ENCODE assay signal across 10 cellular contexts in genomic region chr6:87714093-87714809, GRCh38. TPM values are rescaled to one million over a fixed set of nuclear protein-coding genes. Genes with fewer than 3 reads are reported as not detected.
DNase-seq lines count a peak whose midpoint lies in the region; ATAC-seq and TF ChIP-seq lines count a peak whose summit lies in the region.
"Had no signal": no experiment of that assay in that cellular context is flagged by ENCODE, and none has a peak within 500 bp of the region (broad histone marks: within the 10 kb centered on the region; RNA-seq: fewer than 3 reads in every experiment).

No MANE protein-coding gene starts in this region.

- no peak overlapping the region for H3K4me3 Mint-ChIP-seq in naive thymus-derived CD8-positive, alpha-beta T cell
- no peak overlapping the region for H3K4me3 Mint-ChIP-seq in CD4-positive, alpha-beta T cell

- H3K36me3 ChIP-seq in Panc1 (ENCODE audit: control insufficient read depth, insufficient read depth, low read length): no peaks in the 10 kb centered on the region
- H3K36me3 ChIP-seq in heart left ventricle: no peaks in the 10 kb centered on the region
- H3K36me3 ChIP-seq: transverse colon had no signal

- intact Hi-C loops in Panc1 (cut with micrococcal nuclease; ENCODE audit: unreplicated experiment) (no loop called here), heart left ventricle (cut with DNase I) (no loop called here)
- intact Hi-C loops in CD4-positive, alpha-beta T cell (cut with DNase I, micrococcal nuclease): no loop called here

- WGBS in heart left ventricle, 4 donors: 72 to 84% (median 82%) methylated on average over 2 of the region's 2 CpGs

- TF ChIP-seq POLR2A in heart left ventricle (IDR thresholded peaks at IDR 0.05): no peak

- in situ Hi-C loops in Panc1 (cut with HindIII; ENCODE audit: low pct_unique_long_range_greater_than_20kb, low sequenced_read_pairs): no loop called here

- no TSS peak for BruUV-seq in Panc1 (replicated peaks; lab: Mats Ljungman, UMichigan)

- H3K27me3 ChIP-seq in Panc1 (ENCODE audit: control insufficient read depth, insufficient read depth, low read length) (no peaks in the 10 kb centered on the region), heart left ventricle (no peaks in the 10 kb centered on the region)
- no peaks in the 10 kb centered on the region for H3K27me3 ChIP-seq in CD4-positive, alpha-beta T cell (ENCODE audit: control insufficient read depth, insufficient read depth, low read length)
- H3K27me3 ChIP-seq: transverse colon had no signal

- POLR2A ChIA-PET in Panc1 (lab: Charles Lee): interaction anchor here (0.6 kb wide), 1 partner anchor 15 kb away, joined by 3 read pairs; no protein-coding TSS in a partner anchor
- POLR2A ChIA-PET in naive thymus-derived CD8-positive, alpha-beta T cell (lab: Charles Lee): no interaction called here
- POLR2A ChIA-PET in CD4-positive, alpha-beta T cell (lab: Charles Lee): interaction anchor here (0.6 kb wide), 1 partner anchor 20 kb away, joined by 3 read pairs; no protein-coding TSS in a partner anchor

- peak overlapping the region in 1 of 10 donors; percentile 22 for H3K27ac Mint-ChIP-seq in naive thymus-derived CD8-positive, alpha-beta T cell
- H3K27ac Mint-ChIP-seq in CD4-positive, alpha-beta T cell: no peak overlapping the region

- ATAC-seq in GM21723 (IDR thresholded peaks at IDR 0.05; ENCODE audit: unreplicated experiment): peak; percentile 55
- ATAC-seq in Panc1: peak; percentile 80
- ATAC-seq in naive thymus-derived CD8-positive, alpha-beta T cell: no peak
- ATAC-seq in heart left ventricle: no peak
- no peak for ATAC-seq in CD4-positive, alpha-beta T cell (ENCODE audit: poor library complexity)

- H3K4me1 Mint-ChIP-seq in naive thymus-derived CD8-positive, alpha-beta T cell: peaks cover 0 to 17% (median 3%) of the 10 kb centered on the region in 4 donors
- no peaks in the 10 kb centered on the region for H3K4me1 Mint-ChIP-seq in CD4-positive, alpha-beta T cell (ENCODE audit: low read depth)

- TF ChIP-seq CTCF in Panc1 (IDR thresholded peaks at IDR 0.05) (no peak), fibroblast of the aortic adventitia (IDR thresholded peaks at IDR 0.05; ENCODE audit: insufficient read depth, low read length) (no peak), heart left ventricle (IDR thresholded peaks at IDR 0.05) (no peak)
- TF ChIP-seq CTCF in CD4-positive, alpha-beta T cell (IDR thresholded peaks at IDR 0.05): no peak

- no peaks in the 10 kb centered on the region for H3K4me1 ChIP-seq in Panc1 (ENCODE audit: control insufficient read depth, insufficient read depth, low read length)
- H3K4me1 ChIP-seq in heart left ventricle: peaks cover 0 to 24% (median 0%) of the 10 kb centered on the region in 12 donors

- no peaks in the 10 kb centered on the region for H3K36me3 Mint-ChIP-seq in naive thymus-derived CD8-positive, alpha-beta T cell
- H3K36me3 Mint-ChIP-seq in CD4-positive, alpha-beta T cell (ENCODE audit: low read depth): no peaks in the 10 kb centered on the region

- H3K27me3 Mint-ChIP-seq in naive thymus-derived CD8-positive, alpha-beta T cell: peaks cover 0 to 3% (median 0%) of the 10 kb centered on the region in 5 donors
- H3K27me3 Mint-ChIP-seq in CD4-positive, alpha-beta T cell: no peaks in the 10 kb centered on the region

- H3K4me3 ChIP-seq in Panc1 (ENCODE audit: low read depth in 2 of 2, low read length in 2 of 2): no peak overlapping the region
- H3K4me3 ChIP-seq in fibroblast of the aortic adventitia (ENCODE audit: low read depth, low read length): no peak overlapping the region
- H3K4me3 ChIP-seq in heart left ventricle: no peak overlapping the region
- H3K4me3 ChIP-seq: transverse colon had no signal

- H3K27ac ChIP-seq in Panc1 (ENCODE audit: low read length) (no peak overlapping the region), heart left ventricle (no peak overlapping the region)
- no peak overlapping the region for H3K27ac ChIP-seq in CD4-positive, alpha-beta T cell (ENCODE audit: low read depth, low read length)
- H3K27ac ChIP-seq: transverse colon had no signal

- DNase-seq in EH (ENCODE audit: low read depth) (peak; percentile 83), Panc1 (ENCODE audit: low read depth, low spot score) (no peak), fibroblast of the aortic adventitia (ENCODE audit: low read depth) (peak; percentile 79), heart left ventricle (no peak)
- DNase-seq in naive thymus-derived CD8-positive, alpha-beta T cell: no peak
- DNase-seq in CD4-positive, alpha-beta T cell: no peak
- no peak for DNase-seq in stimulated activated CD4-positive, alpha-beta T cell treated with anti-CD3 and anti-CD28 coated beads, Interleukin-4, amount 100 ng/mL, for 4 hours
- DNase-seq: NCI-H446 treated with DMSO at 0.1 percent for 48 hours, transverse colon had no signal

- CTCF ChIA-PET in Panc1 (lab: Charles Lee): no interaction called here
- CTCF ChIA-PET in CD4-positive, alpha-beta T cell (lab: Charles Lee): no interaction called here

- H3K9me3 ChIP-seq in Panc1 (ENCODE audit: control insufficient read depth, insufficient read depth, low read depth, low read length) (no peaks in the 10 kb centered on the region), heart left ventricle (no peaks in the 10 kb centered on the region)
- no peaks in the 10 kb centered on the region for H3K9me3 ChIP-seq in CD4-positive, alpha-beta T cell (ENCODE audit: control insufficient read depth, low read length)
- H3K9me3 ChIP-seq: transverse colon had no signal

- H3K9me3 Mint-ChIP-seq in naive thymus-derived CD8-positive, alpha-beta T cell: peaks cover 0 to 2% (median 0%) of the 10 kb centered on the region in 9 donors
- H3K9me3 Mint-ChIP-seq in CD4-positive, alpha-beta T cell: no peaks in the 10 kb centered on the region

RNA-seq across cellular contexts. Expression of gene AKIRIN2, which starts 12.2 kb away (rescaled TPM):
- total RNA-seq in Panc1 (2021; ENCODE audit: unreplicated experiment) (47.6 TPM), fibroblast of the aortic adventitia (ENCODE audit: low replicate concordance) (14.9 and 17.3 TPM in 2 replicates), heart left ventricle (10 to 100 TPM; 15.2 to 54.7 (median 40.7) TPM)
- polyA plus RNA-seq in Panc1 (2012; ENCODE audit: insufficient read length): 30.3 TPM
- total RNA-seq in naive thymus-derived CD8-positive, alpha-beta T cell: 10 to 100 TPM; 57.4 to 58.0 TPM
- polyA plus RNA-seq in naive thymus-derived CD8-positive, alpha-beta T cell: 10 to 100 TPM; 20.2 to 33.4 (median 27.2) TPM
- polyA plus RNA-seq in heart left ventricle: 10 to 100 TPM; 21.8 to 42.0 TPM
- total RNA-seq in CD4-positive, alpha-beta T cell: 10 to 100 TPM; 91.0 to 92.5 TPM

Comparison
In these comparisons a context has a peak if more than half of its experiments do, and no peak if none do; other contexts are left out.
1. DNase-seq: peak in EH (single experiment) and fibroblast of the aortic adventitia (single experiment); none in Panc1 (single experiment), naive thymus-derived CD8-positive, alpha-beta T cell (0 of 10), heart left ventricle (0 of 5), CD4-positive, alpha-beta T cell (0 of 10) and stimulated activated CD4-positive, alpha-beta T cell treated with anti-CD3 and anti-CD28 coated beads, Interleukin-4, amount 100 ng/mL, for 4 hours (0 of 2).
2. ATAC-seq: peak in GM21723 (single experiment) and Panc1 (single experiment); none in naive thymus-derived CD8-positive, alpha-beta T cell (0 of 2), heart left ventricle (0 of 4) and CD4-positive, alpha-beta T cell (single experiment).